1 cellular context compared by ENCODE assay signal in the genomic region with DNA sequence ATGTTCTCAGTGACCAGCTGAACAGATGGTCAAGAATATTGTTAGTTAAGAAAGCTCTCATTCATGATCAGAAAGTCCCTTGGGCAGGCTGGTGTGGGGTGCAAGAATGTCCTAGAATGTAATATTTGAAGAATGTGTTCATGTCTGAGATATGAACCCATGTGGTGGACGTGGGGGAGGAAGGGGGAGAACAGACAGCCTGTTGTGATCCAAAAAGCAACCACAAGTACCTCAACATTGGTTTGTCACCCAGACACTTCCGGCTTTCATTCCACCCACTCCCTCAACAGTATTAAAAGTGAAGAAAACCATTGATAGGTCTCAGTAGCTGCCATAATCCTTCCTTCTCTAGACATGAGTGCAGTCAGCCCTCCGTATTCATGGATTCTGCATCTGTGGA.
TF ChIP-seq lines count a peak whose summit lies in the region.

No MANE protein-coding gene starts in this region.

TF ChIP-seq in GM12878, 131 proteins besides CTCF, POLR2A, EP300 and RAD21 (continued from another document and continues in another):
- TF ChIP-seq, protein P1, sequence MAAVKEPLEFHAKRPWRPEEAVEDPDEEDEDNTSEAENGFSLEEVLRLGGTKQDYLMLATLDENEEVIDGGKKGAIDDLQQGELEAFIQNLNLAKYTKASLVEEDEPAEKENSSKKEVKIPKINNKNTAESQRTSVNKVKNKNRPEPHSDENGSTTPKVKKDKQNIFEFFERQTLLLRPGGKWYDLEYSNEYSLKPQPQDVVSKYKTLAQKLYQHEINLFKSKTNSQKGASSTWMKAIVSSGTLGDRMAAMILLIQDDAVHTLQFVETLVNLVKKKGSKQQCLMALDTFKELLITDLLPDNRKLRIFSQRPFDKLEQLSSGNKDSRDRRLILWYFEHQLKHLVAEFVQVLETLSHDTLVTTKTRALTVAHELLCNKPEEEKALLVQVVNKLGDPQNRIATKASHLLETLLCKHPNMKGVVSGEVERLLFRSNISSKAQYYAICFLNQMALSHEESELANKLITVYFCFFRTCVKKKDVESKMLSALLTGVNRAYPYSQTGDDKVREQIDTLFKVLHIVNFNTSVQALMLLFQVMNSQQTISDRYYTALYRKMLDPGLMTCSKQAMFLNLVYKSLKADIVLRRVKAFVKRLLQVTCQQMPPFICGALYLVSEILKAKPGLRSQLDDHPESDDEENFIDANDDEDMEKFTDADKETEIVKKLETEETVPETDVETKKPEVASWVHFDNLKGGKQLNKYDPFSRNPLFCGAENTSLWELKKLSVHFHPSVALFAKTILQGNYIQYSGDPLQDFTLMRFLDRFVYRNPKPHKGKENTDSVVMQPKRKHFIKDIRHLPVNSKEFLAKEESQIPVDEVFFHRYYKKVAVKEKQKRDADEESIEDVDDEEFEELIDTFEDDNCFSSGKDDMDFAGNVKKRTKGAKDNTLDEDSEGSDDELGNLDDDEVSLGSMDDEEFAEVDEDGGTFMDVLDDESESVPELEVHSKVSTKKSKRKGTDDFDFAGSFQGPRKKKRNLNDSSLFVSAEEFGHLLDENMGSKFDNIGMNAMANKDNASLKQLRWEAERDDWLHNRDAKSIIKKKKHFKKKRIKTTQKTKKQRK (IDR thresholded peaks at IDR 0.05; ENCODE audit: low read depth, low read length): no peak
- TF ChIP-seq MYC (IDR thresholded peaks at IDR 0.05; ENCODE audit: insufficient read depth, insufficient read length, insufficient replicate concordance, low read length, severe bottlenecking) (no peak), DPF2 (IDR thresholded peaks at IDR 0.05) (peak; percentile 50; the same call in 1 of the 2 replicates), RCOR1 (conservative IDR thresholded peaks at IDR 0.05; ENCODE audit: low read depth, low read length) (no peak), IRF4 (IDR thresholded peaks at IDR 0.05; ENCODE audit: low read depth, low read length) (peak; percentile 37; the same call in 1 of the 2 replicates), PAX8 (IDR thresholded peaks at IDR 0.05) (no peak), BMI1 (IDR thresholded peaks at IDR 0.05; ENCODE audit: borderline replicate concordance) (no peak), CHD2 (IDR thresholded peaks at IDR 0.05; ENCODE audit: borderline replicate concordance, low read depth, low read length) (no peak), ZNF24 (IDR thresholded peaks at IDR 0.05) (no peak), CHD1 (IDR thresholded peaks at IDR 0.05; ENCODE audit: low read depth, low read length) (no peak), TCF7 (IDR thresholded peaks at IDR 0.05; ENCODE audit: borderline replicate concordance) (no peak), SRF (IDR thresholded peaks at IDR 0.05; ENCODE audit: low read depth in 2 of 2, low read length in 2 of 2) (no peak), FOS (IDR thresholded peaks at IDR 0.05; ENCODE audit: borderline replicate concordance, extremely low read depth, insufficient read length) (no peak), SMARCA5 (IDR thresholded peaks at IDR 0.05) (no peak), IKZF2 (IDR thresholded peaks at IDR 0.05) (peak in 1 of 2 experiments; percentile 32; a peak in 1 of 4 replicates), POU2F2 (IDR thresholded peaks at IDR 0.05; ENCODE audit: borderline replicate concordance, low read depth, low read length) (no peak), BRCA1 (IDR thresholded peaks at IDR 0.05; ENCODE audit: low read depth, low read length) (no peak), ATF7 (IDR thresholded peaks at IDR 0.05; ENCODE audit: low read depth) (0 out of 2 replicates have a peak, but pooled peaks have one; percentile 19), CHD4 (IDR thresholded peaks at IDR 0.05) (no peak), BHLHE40 (IDR thresholded peaks at IDR 0.05; ENCODE audit: borderline replicate concordance in 1 of 2, low read depth in 2 of 2, low read length in 1 of 2) (0 out of 4 replicates have a peak, but pooled peaks of 1 of the 2 experiments have one; percentile 10), KAT2A (conservative IDR thresholded peaks at IDR 0.05; ENCODE audit: control insufficient read depth, low read depth, low read length) (no peak), SPI1 (IDR thresholded peaks at IDR 0.05; ENCODE audit: borderline replicate concordance, insufficient read depth, low read depth, low read length) (peak; percentile 17; the same call in 1 of the 2 replicates), SREBF1 (IDR thresholded peaks at IDR 0.05; ENCODE audit: low read length) (no peak), CEBPB (IDR thresholded peaks at IDR 0.05; ENCODE audit: borderline replicate concordance in 1 of 2, low read depth in 2 of 2, low read length in 2 of 2) (no peak), CBX5 (IDR thresholded peaks at IDR 0.05; ENCODE audit: low read depth) (no peak)
- TF ChIP-seq, protein P2, sequence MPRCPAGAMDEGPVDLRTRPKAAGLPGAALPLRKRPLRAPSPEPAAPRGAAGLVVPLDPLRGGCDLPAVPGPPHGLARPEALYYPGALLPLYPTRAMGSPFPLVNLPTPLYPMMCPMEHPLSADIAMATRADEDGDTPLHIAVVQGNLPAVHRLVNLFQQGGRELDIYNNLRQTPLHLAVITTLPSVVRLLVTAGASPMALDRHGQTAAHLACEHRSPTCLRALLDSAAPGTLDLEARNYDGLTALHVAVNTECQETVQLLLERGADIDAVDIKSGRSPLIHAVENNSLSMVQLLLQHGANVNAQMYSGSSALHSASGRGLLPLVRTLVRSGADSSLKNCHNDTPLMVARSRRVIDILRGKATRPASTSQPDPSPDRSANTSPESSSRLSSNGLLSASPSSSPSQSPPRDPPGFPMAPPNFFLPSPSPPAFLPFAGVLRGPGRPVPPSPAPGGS (IDR thresholded peaks at IDR 0.05; ENCODE audit: borderline replicate concordance, insufficient read depth, low read depth, low read length, poor library complexity, severe bottlenecking): no peak
- TF ChIP-seq, protein P3, sequence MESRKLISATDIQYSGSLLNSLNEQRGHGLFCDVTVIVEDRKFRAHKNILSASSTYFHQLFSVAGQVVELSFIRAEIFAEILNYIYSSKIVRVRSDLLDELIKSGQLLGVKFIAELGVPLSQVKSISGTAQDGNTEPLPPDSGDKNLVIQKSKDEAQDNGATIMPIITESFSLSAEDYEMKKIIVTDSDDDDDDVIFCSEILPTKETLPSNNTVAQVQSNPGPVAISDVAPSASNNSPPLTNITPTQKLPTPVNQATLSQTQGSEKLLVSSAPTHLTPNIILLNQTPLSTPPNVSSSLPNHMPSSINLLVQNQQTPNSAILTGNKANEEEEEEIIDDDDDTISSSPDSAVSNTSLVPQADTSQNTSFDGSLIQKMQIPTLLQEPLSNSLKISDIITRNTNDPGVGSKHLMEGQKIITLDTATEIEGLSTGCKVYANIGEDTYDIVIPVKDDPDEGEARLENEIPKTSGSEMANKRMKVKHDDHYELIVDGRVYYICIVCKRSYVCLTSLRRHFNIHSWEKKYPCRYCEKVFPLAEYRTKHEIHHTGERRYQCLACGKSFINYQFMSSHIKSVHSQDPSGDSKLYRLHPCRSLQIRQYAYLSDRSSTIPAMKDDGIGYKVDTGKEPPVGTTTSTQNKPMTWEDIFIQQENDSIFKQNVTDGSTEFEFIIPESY (IDR thresholded peaks at IDR 0.05): no peak
- TF ChIP-seq, protein P4, sequence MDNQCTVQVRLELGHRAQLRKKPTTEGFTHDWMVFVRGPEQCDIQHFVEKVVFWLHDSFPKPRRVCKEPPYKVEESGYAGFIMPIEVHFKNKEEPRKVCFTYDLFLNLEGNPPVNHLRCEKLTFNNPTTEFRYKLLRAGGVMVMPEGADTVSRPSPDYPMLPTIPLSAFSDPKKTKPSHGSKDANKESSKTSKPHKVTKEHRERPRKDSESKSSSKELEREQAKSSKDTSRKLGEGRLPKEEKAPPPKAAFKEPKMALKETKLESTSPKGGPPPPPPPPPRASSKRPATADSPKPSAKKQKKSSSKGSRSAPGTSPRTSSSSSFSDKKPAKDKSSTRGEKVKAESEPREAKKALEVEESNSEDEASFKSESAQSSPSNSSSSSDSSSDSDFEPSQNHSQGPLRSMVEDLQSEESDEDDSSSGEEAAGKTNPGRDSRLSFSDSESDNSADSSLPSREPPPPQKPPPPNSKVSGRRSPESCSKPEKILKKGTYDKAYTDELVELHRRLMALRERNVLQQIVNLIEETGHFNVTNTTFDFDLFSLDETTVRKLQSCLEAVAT (IDR thresholded peaks at IDR 0.05): 0 out of 2 replicates have a peak, but pooled peaks have one; percentile 46
- TF ChIP-seq, protein P5, sequence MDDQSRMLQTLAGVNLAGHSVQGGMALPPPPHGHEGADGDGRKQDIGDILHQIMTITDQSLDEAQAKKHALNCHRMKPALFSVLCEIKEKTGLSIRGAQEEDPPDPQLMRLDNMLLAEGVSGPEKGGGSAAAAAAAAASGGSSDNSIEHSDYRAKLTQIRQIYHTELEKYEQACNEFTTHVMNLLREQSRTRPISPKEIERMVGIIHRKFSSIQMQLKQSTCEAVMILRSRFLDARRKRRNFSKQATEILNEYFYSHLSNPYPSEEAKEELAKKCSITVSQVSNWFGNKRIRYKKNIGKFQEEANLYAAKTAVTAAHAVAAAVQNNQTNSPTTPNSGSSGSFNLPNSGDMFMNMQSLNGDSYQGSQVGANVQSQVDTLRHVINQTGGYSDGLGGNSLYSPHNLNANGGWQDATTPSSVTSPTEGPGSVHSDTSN (IDR thresholded peaks at IDR 0.05; ENCODE audit: insufficient replicate concordance, low read depth, low read length): no peak
- TF ChIP-seq, protein P6, sequence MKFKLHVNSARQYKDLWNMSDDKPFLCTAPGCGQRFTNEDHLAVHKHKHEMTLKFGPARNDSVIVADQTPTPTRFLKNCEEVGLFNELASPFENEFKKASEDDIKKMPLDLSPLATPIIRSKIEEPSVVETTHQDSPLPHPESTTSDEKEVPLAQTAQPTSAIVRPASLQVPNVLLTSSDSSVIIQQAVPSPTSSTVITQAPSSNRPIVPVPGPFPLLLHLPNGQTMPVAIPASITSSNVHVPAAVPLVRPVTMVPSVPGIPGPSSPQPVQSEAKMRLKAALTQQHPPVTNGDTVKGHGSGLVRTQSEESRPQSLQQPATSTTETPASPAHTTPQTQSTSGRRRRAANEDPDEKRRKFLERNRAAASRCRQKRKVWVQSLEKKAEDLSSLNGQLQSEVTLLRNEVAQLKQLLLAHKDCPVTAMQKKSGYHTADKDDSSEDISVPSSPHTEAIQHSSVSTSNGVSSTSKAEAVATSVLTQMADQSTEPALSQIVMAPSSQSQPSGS (IDR thresholded peaks at IDR 0.05; ENCODE audit: low read length): no peak
- TF ChIP-seq, protein P7, sequence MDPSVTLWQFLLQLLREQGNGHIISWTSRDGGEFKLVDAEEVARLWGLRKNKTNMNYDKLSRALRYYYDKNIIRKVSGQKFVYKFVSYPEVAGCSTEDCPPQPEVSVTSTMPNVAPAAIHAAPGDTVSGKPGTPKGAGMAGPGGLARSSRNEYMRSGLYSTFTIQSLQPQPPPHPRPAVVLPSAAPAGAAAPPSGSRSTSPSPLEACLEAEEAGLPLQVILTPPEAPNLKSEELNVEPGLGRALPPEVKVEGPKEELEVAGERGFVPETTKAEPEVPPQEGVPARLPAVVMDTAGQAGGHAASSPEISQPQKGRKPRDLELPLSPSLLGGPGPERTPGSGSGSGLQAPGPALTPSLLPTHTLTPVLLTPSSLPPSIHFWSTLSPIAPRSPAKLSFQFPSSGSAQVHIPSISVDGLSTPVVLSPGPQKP (IDR thresholded peaks at IDR 0.05; ENCODE audit: low read depth, low read length): no peak
- TF ChIP-seq, protein P8, sequence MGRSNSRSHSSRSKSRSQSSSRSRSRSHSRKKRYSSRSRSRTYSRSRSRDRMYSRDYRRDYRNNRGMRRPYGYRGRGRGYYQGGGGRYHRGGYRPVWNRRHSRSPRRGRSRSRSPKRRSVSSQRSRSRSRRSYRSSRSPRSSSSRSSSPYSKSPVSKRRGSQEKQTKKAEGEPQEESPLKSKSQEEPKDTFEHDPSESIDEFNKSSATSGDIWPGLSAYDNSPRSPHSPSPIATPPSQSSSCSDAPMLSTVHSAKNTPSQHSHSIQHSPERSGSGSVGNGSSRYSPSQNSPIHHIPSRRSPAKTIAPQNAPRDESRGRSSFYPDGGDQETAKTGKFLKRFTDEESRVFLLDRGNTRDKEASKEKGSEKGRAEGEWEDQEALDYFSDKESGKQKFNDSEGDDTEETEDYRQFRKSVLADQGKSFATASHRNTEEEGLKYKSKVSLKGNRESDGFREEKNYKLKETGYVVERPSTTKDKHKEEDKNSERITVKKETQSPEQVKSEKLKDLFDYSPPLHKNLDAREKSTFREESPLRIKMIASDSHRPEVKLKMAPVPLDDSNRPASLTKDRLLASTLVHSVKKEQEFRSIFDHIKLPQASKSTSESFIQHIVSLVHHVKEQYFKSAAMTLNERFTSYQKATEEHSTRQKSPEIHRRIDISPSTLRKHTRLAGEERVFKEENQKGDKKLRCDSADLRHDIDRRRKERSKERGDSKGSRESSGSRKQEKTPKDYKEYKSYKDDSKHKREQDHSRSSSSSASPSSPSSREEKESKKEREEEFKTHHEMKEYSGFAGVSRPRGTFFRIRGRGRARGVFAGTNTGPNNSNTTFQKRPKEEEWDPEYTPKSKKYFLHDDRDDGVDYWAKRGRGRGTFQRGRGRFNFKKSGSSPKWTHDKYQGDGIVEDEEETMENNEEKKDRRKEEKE (IDR thresholded peaks at IDR 0.05): no peak
- TF ChIP-seq, protein P9, sequence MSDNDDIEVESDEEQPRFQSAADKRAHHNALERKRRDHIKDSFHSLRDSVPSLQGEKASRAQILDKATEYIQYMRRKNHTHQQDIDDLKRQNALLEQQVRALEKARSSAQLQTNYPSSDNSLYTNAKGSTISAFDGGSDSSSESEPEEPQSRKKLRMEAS (IDR thresholded peaks at IDR 0.05; ENCODE audit: low read depth, low read length): no peak
- TF ChIP-seq, protein P10, sequence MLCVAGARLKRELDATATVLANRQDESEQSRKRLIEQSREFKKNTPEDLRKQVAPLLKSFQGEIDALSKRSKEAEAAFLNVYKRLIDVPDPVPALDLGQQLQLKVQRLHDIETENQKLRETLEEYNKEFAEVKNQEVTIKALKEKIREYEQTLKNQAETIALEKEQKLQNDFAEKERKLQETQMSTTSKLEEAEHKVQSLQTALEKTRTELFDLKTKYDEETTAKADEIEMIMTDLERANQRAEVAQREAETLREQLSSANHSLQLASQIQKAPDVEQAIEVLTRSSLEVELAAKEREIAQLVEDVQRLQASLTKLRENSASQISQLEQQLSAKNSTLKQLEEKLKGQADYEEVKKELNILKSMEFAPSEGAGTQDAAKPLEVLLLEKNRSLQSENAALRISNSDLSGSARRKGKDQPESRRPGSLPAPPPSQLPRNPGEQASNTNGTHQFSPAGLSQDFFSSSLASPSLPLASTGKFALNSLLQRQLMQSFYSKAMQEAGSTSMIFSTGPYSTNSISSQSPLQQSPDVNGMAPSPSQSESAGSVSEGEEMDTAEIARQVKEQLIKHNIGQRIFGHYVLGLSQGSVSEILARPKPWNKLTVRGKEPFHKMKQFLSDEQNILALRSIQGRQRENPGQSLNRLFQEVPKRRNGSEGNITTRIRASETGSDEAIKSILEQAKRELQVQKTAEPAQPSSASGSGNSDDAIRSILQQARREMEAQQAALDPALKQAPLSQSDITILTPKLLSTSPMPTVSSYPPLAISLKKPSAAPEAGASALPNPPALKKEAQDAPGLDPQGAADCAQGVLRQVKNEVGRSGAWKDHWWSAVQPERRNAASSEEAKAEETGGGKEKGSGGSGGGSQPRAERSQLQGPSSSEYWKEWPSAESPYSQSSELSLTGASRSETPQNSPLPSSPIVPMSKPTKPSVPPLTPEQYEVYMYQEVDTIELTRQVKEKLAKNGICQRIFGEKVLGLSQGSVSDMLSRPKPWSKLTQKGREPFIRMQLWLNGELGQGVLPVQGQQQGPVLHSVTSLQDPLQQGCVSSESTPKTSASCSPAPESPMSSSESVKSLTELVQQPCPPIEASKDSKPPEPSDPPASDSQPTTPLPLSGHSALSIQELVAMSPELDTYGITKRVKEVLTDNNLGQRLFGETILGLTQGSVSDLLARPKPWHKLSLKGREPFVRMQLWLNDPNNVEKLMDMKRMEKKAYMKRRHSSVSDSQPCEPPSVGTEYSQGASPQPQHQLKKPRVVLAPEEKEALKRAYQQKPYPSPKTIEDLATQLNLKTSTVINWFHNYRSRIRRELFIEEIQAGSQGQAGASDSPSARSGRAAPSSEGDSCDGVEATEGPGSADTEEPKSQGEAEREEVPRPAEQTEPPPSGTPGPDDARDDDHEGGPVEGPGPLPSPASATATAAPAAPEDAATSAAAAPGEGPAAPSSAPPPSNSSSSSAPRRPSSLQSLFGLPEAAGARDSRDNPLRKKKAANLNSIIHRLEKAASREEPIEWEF (IDR thresholded peaks at IDR 0.05; ENCODE audit: insufficient replicate concordance, low read depth, low read length): no peak
